ENCODE assay signal across 8 cellular contexts in genomic region chr20:62301773-62302340, GRCh38. TPM values are rescaled to one million over a fixed set of nuclear protein-coding genes. Genes with fewer than 3 reads are reported as not detected.
DNase-seq lines count a peak whose midpoint lies in the region; ATAC-seq, FAIRE-seq and TF ChIP-seq lines count a peak whose summit lies in the region.

No MANE protein-coding gene starts in this region.

- H3K27ac ChIP-seq in KOPT-K1 (ENCODE audit: low read depth, low read length, poor library complexity, severe bottlenecking) (peak overlapping the region; percentile 73), Peyer's patch (peak overlapping the region; percentile 96 to 97 (median 96)), fibroblast of lung (ENCODE audit: insufficient read depth, low read length) (peak overlapping the region; percentile 95)

- H3K9me3 ChIP-seq in KOPT-K1 (ENCODE audit: insufficient read depth, low read length, poor library complexity, severe bottlenecking) (no peaks in the 10 kb centered on the region), Peyer's patch (no peaks in the 10 kb centered on the region), fibroblast of lung (ENCODE audit: control insufficient read depth, insufficient read depth, low read depth, low read length) (no peaks in the 10 kb centered on the region)

- H3K4me3 ChIP-seq in Peyer's patch (peak overlapping the region; percentile 78 to 99 (median 94)), fibroblast of lung (replicated peaks in 1 of 4; ENCODE audit: control extremely low read depth in 1 of 4, insufficient read depth in 1 of 4, low read depth in 3 of 4, low read length in 4 of 4) (peak overlapping the region; percentile 65 to 78 (median 73))

- TF ChIP-seq CTCF in D721Med (IDR thresholded peaks at IDR 0.05; ENCODE audit: insufficient read depth, missing control alignments) = peak; percentile 80
- TF ChIP-seq CTCF in Peyer's patch (IDR thresholded peaks at IDR 0.05) = peak; percentile 82 to 99 (median 96)
- TF ChIP-seq CTCF in fibroblast of lung (conservative IDR thresholded peaks at IDR 0.05 in 1 of 2, IDR thresholded peaks at IDR 0.05 in 1 of 2; ENCODE audit: low read depth in 1 of 2, low read length in 2 of 2) = peak; percentile 83 to 90

- H3K4me1 ChIP-seq in Peyer's patch = peaks cover 7 to 25% (median 18%) of the 10 kb centered on the region in 4 donors
- peaks cover 4% of the 10 kb centered on the region for H3K4me1 ChIP-seq in fibroblast of lung (ENCODE audit: control insufficient read depth, extremely low read depth, insufficient read depth, low read length)

- H3K4me2 ChIP-seq in fibroblast of lung (ENCODE audit: extremely low read depth, insufficient read depth, low read length) = peak overlapping the region; percentile 79

- H3K27ac Mint-ChIP-seq in naive B cell = peak overlapping the region; percentile 91 to 98 (median 97)

- no peaks in the 10 kb centered on the region for H3K27me3 ChIP-seq in Peyer's patch
- no peaks in the 10 kb centered on the region for H3K27me3 ChIP-seq in fibroblast of lung (ENCODE audit: control insufficient read depth, insufficient read depth, low read length)

- H3K9ac ChIP-seq in fibroblast of lung (ENCODE audit: insufficient read depth, low read length) = peak overlapping the region; percentile 91

- no peaks in the 10 kb centered on the region for H3K27me3 Mint-ChIP-seq in naive B cell

- no peak overlapping the region for H2AFZ ChIP-seq in fibroblast of lung (ENCODE audit: low read length)

- H4K20me1 ChIP-seq in fibroblast of lung (ENCODE audit: control insufficient read depth, extremely low read depth, insufficient read depth, low read length) = peaks cover 3% of the 10 kb centered on the region

- H3K36me3 ChIP-seq in KOPT-K1 (ENCODE audit: insufficient read depth, low read length) (peaks cover 28% of the 10 kb centered on the region), Peyer's patch (peaks cover 0 to 37% (median 0%) of the 10 kb centered on the region in 3 donors), fibroblast of lung (ENCODE audit: control insufficient read depth, insufficient read depth, low read length) (peaks cover 15% of the 10 kb centered on the region)

- H3K4me3 Mint-ChIP-seq in naive B cell = peak overlapping the region; percentile 84 to 98 (median 94)

- H3K36me3 Mint-ChIP-seq in naive B cell = no peaks in the 10 kb centered on the region

- no peak for FAIRE-seq in D721Med (lab: Jason Lieb, UNC)

- TF ChIP-seq POLR2A in Peyer's patch (IDR thresholded peaks at IDR 0.05) = peak; percentile 36 to 67

- H3K9me3 Mint-ChIP-seq in naive B cell = no peaks in the 10 kb centered on the region

- peaks cover 22 to 36% (median 25%) of the 10 kb centered on the region in 3 donors for H3K4me1 Mint-ChIP-seq in naive B cell

- ATAC-seq in GM21737 (IDR thresholded peaks at IDR 0.05; ENCODE audit: unreplicated experiment) (peak; percentile 34), naive B cell (ENCODE audit: low read depth in 2 of 2) (peak; percentile 52 to 55)

- DNase-seq in D721Med (ENCODE audit: insufficient read length, low spot score) (peak; percentile 73), Peyer's patch (peak; percentile 93 to 97 (median 93)), activated T-helper 1 cell treated with Interleukin-2 at 50 U/mL for 16 hours (ENCODE audit: low read depth) (peak; percentile 77), fibroblast of lung (ENCODE audit: low read depth in 2 of 2) (peak; percentile 89 to 92), naive B cell (peak; percentile 82)
- peak; percentile 78 to 89 for DNase-seq in stimulated activated CD8-positive, alpha-beta memory T cell treated with anti-CD3 and anti-CD28 coated beads, Interleukin-7, amount 100 ng/mL, for 48 hours (ENCODE audit: extremely low read depth in 1 of 2, low read depth in 1 of 2)

- H3K79me2 ChIP-seq in fibroblast of lung (ENCODE audit: control insufficient read depth, insufficient read depth, low read length) = peaks cover 37% of the 10 kb centered on the region

RNA-seq across cellular contexts. Expression of gene ADRM1, which starts 0.9 kb away (rescaled TPM):
- total RNA-seq in Peyer's patch = 100 to 1,000 TPM in 2 of 4 donors, 10 to 100 TPM in 2; 90.8 to 136 (median 99.7) TPM
- total RNA-seq in fibroblast of lung = 61.1 and 71.3 TPM in 2 replicates
- polyA plus RNA-seq in fibroblast of lung = 41.2 and 67.1 TPM in 2 replicates
- polyA plus RNA-seq in fibroblast of lung (2012) = 93.7 and 155 TPM in 2 replicates
- 37.3 and 44.1 TPM in 2 replicates for polyA minus RNA-seq in fibroblast of lung (ENCODE audit: low replicate concordance)
- polyA plus RNA-seq in naive B cell (ENCODE audit: low read depth in 6 of 6) = 100 to 1,000 TPM in 2 of 6 donors, 10 to 100 TPM in 4; 75.6 to 111 (median 89.0) TPM

Comparison
In these comparisons a context has a peak if more than half of its experiments do, and no peak if none do; other contexts are left out.
1. Peak in every context shown above with its lines: DNase-seq, ATAC-seq, H3K4me3 ChIP-seq and H3K27ac ChIP-seq.